11 cellular contexts compared by ENCODE assay signal in the genomic region with DNA sequence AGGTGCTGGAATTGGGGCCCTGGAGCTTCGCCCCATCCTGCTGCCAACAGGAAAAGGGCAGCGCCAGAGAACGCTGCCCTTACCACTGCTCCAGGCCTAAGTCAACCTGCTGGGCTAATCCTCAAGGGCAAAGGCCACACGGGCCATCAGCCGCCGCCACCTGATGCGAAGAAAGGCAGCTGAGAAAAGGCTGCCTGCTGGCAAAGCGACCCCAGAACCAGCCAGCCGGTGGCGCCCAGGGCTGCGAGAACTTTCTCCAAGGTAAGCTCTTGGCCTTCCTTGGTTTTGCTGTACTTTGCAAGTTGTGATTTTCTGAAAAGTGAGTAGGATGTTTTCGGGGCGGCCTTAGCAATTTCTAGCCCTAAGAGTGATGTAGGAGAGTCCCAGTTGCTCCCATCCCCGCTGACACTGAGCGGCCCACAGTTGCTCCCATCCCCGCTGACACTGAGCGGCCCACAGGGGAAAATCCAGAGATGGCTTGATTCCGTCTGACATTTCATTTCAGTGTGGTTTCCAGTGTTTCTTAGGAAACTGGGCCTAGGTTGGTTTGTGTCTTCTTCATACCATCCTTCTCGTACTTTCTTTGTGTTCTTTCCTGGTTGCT. TPM values are rescaled to one million over a fixed set of nuclear protein-coding genes. Genes with fewer than 3 reads are reported as not detected.
DNase-seq lines count a peak whose midpoint lies in the region; ATAC-seq and TF ChIP-seq lines count a peak whose summit lies in the region.
"Not testable (repeated sequence)": the region's sequence is repeated elsewhere in the genome, so short reads cannot be mapped to it uniquely, and the experiment has no call there.
"Had no signal": no experiment of that assay in that cellular context is flagged by ENCODE, and none has a peak within 500 bp of the region (broad histone marks: within the 10 kb centered on the region; RNA-seq: fewer than 3 reads in every experiment).

No MANE protein-coding gene starts in this region.

- H3K27me3 Mint-ChIP-seq in T-helper 17 cell; activated CD4-positive, alpha-beta T cell treated with anti-CD3 and anti-CD28 coated beads, Interleukin-2, amount 10 ng/mL, durations not matched to agents 7 days and 5 days; activated naive CD4-positive, alpha-beta T cell treated with anti-CD3 and anti-CD28 coated beads, Interleukin-2, amount 10 ng/mL, durations not matched to agents 7 days and 5 days; endodermal cell (ENCODE audit: insufficient read depth); stimulated activated naive CD8-positive, alpha-beta T cell treated with anti-CD3 and anti-CD28 coated beads, Interleukin-15, amount 100 ng/mL, for 72 hours: not testable (repeated sequence)

- not testable (repeated sequence) for H3K9me3 ChIP-seq in T-helper 17 cell (ENCODE audit: control insufficient read depth, low read length, poor library complexity, severe bottlenecking); endodermal cell (ENCODE audit: control insufficient read depth, low read length)

- peak; percentile 66 for ATAC-seq in T-helper 17 cell
- ATAC-seq in stimulated activated naive CD8-positive, alpha-beta T cell treated with anti-CD3 and anti-CD28 coated beads, Interleukin-15, amount 100 ng/mL, for 72 hours, result peak; percentile 37

- not testable (repeated sequence) for H3K27ac ChIP-seq in endodermal cell (ENCODE audit: low read depth, low read length)

- POLR2A ChIA-PET in activated CD4-positive, alpha-beta T cell treated with anti-CD3 and anti-CD28 coated beads, Interleukin-2, amount 10 ng/mL, durations not matched to agents 7 days and 5 days (lab: Charles Lee), result not testable (repeated sequence)

- TF ChIP-seq CTCF in endodermal cell (conservative IDR thresholded peaks at IDR 0.05), result peak; percentile 20

- H3K36me3 Mint-ChIP-seq in T-helper 17 cell (ENCODE audit: low read depth); activated CD4-positive, alpha-beta T cell treated with anti-CD3 and anti-CD28 coated beads, Interleukin-2, amount 10 ng/mL, durations not matched to agents 7 days and 5 days (ENCODE audit: low read depth); activated naive CD4-positive, alpha-beta T cell treated with anti-CD3 and anti-CD28 coated beads, Interleukin-2, amount 10 ng/mL, durations not matched to agents 7 days and 5 days; endodermal cell (ENCODE audit: low read depth): not testable (repeated sequence)

- H3K4me1 ChIP-seq in endodermal cell (ENCODE audit: control insufficient read depth, insufficient read depth, low read length), result not testable (repeated sequence)

- 88% methylated on average over 7 of the region's 19 CpGs; no CpG with 5 or more reads in 1 of the 2 experiments for WGBS in endodermal cell (ENCODE audit: insufficient coverage in 1 of 2, insufficient read length in 1 of 2), 2 experiments

- H3K36me3 ChIP-seq in endodermal cell (ENCODE audit: control insufficient read depth, insufficient read depth, low read length), result not testable (repeated sequence)

- DNase-seq in ELF-1 (ENCODE audit: low read depth, low spot score) (peak; percentile 0), endodermal cell (peak; percentile 56)
- not testable (repeated sequence) for DNase-seq in T-helper 17 cell; stimulated activated naive CD8-positive, alpha-beta T cell treated with anti-CD3 and anti-CD28 coated beads, Interleukin-15, amount 100 ng/mL, for 72 hours
- peak; percentile 26 for DNase-seq in activated CD4-positive, alpha-beta T cell treated with anti-CD3 and anti-CD28 coated beads, Interleukin-2, amount 10 ng/mL, durations not matched to agents 7 days and 5 days
- DNase-seq in activated T-cell treated with anti-CD3 and anti-CD28 coated beads, Interleukin-2, amount 50 U/mL, for 1 hour, result peak; percentile 38
- DNase-seq in activated naive CD4-positive, alpha-beta T cell treated with anti-CD3 and anti-CD28 coated beads, Interleukin-2, amount 10 ng/mL, durations not matched to agents 7 days and 5 days, result peak; percentile 29

- not testable (repeated sequence) for H3K4me3 Mint-ChIP-seq in T-helper 17 cell; activated CD4-positive, alpha-beta T cell treated with anti-CD3 and anti-CD28 coated beads, Interleukin-2, amount 10 ng/mL, durations not matched to agents 7 days and 5 days; activated naive CD4-positive, alpha-beta T cell treated with anti-CD3 and anti-CD28 coated beads, Interleukin-2, amount 10 ng/mL, durations not matched to agents 7 days and 5 days; endodermal cell; stimulated activated naive CD8-positive, alpha-beta T cell treated with anti-CD3 and anti-CD28 coated beads, Interleukin-15, amount 100 ng/mL, for 72 hours

- H3K4me1 Mint-ChIP-seq in T-helper 17 cell; activated CD4-positive, alpha-beta T cell treated with anti-CD3 and anti-CD28 coated beads, Interleukin-2, amount 10 ng/mL, durations not matched to agents 7 days and 5 days; activated naive CD4-positive, alpha-beta T cell treated with anti-CD3 and anti-CD28 coated beads, Interleukin-2, amount 10 ng/mL, durations not matched to agents 7 days and 5 days; endodermal cell; stimulated activated naive CD8-positive, alpha-beta T cell treated with anti-CD3 and anti-CD28 coated beads, Interleukin-15, amount 100 ng/mL, for 72 hours: not testable (repeated sequence)

- not testable (repeated sequence) for H3K27ac Mint-ChIP-seq in T-helper 17 cell; activated CD4-positive, alpha-beta T cell treated with anti-CD3 and anti-CD28 coated beads, Interleukin-2, amount 10 ng/mL, durations not matched to agents 7 days and 5 days; activated naive CD4-positive, alpha-beta T cell treated with anti-CD3 and anti-CD28 coated beads, Interleukin-2, amount 10 ng/mL, durations not matched to agents 7 days and 5 days; endodermal cell; stimulated activated naive CD8-positive, alpha-beta T cell treated with anti-CD3 and anti-CD28 coated beads, Interleukin-15, amount 100 ng/mL, for 72 hours

- H3K9ac ChIP-seq in endodermal cell (ENCODE audit: extremely low read depth, low read length, poor library complexity, severe bottlenecking), result not testable (repeated sequence)

- not testable (repeated sequence) for H3K9me3 Mint-ChIP-seq in activated CD4-positive, alpha-beta T cell treated with anti-CD3 and anti-CD28 coated beads, Interleukin-2, amount 10 ng/mL, durations not matched to agents 7 days and 5 days; activated naive CD4-positive, alpha-beta T cell treated with anti-CD3 and anti-CD28 coated beads, Interleukin-2, amount 10 ng/mL, durations not matched to agents 7 days and 5 days; endodermal cell; stimulated activated naive CD8-positive, alpha-beta T cell treated with anti-CD3 and anti-CD28 coated beads, Interleukin-15, amount 100 ng/mL, for 72 hours

- not testable (repeated sequence) for H3K27me3 ChIP-seq in endodermal cell (ENCODE audit: control insufficient read depth, insufficient read depth, low read length, poor library complexity, severe bottlenecking)

- not testable (repeated sequence) for H3K4me3 ChIP-seq in endodermal cell (ENCODE audit: low read length)

- CTCF ChIA-PET in activated CD4-positive, alpha-beta T cell treated with anti-CD3 and anti-CD28 coated beads, Interleukin-2, amount 10 ng/mL, durations not matched to agents 7 days and 5 days (lab: Charles Lee); activated naive CD4-positive, alpha-beta T cell treated with anti-CD3 and anti-CD28 coated beads, Interleukin-2, amount 10 ng/mL, durations not matched to agents 7 days and 5 days (lab: Charles Lee): not testable (repeated sequence)

RNA-seq across cellular contexts. Expression of gene FAM153A, which starts 15.6 kb away (rescaled TPM):
- total RNA-seq in T-helper 17 cell (10 to 100 TPM; 10.9 to 63.9 TPM), endodermal cell (not detected)
- total RNA-seq in activated CD4-positive, alpha-beta T cell treated with anti-CD3 and anti-CD28 coated beads, Interleukin-2, amount 10 ng/mL, durations not matched to agents 7 days and 5 days, result 1 to 10 TPM; 8.4 to 8.8 TPM
- not detected for polyA plus RNA-seq in endodermal cell (2013, experiment 1 of 2)
- polyA plus RNA-seq in endodermal cell (2013, experiment 2 of 2), result not detected
- total RNA-seq: Caco-2, IMR-90, PC-3 had no signal
- polyA plus RNA-seq: AG04450, IMR-90 had no signal

Comparison
In these comparisons a context has a peak if more than half of its experiments do, and no peak if none do; other contexts are left out.
1. RNA of gene FAM153A, which starts 15.6 kb away (total RNA-seq): 10.9 to 63.9 TPM in T-helper 17 cell and 8.4 to 8.8 TPM in activated CD4-positive, alpha-beta T cell treated with anti-CD3 and anti-CD28 coated beads, Interleukin-2, amount 10 ng/mL, durations not matched to agents 7 days and 5 days; not detected in endodermal cell; every median in the first group is over 4 times any median in the second.